32 cellular contexts compared by ENCODE assay signal in genomic region chr16:81284995-81285600, GRCh38. TPM values are rescaled to one million over a fixed set of nuclear protein-coding genes. Genes with fewer than 3 reads are reported as not detected.
"Had no signal": no experiment of that assay in that cellular context is flagged by ENCODE, and none has a peak within 500 bp of the region (broad histone marks: within the 10 kb centered on the region; RNA-seq: fewer than 3 reads in every experiment).

No MANE protein-coding gene starts in this region.

- H3K27me3 ChIP-seq: ascending aorta, breast epithelium, cardiac muscle cell, dorsolateral prefrontal cortex, heart left ventricle had no signal

- H3K27ac Mint-ChIP-seq: activated CD4-positive, alpha-beta memory T cell treated with anti-CD3 and anti-CD28 coated beads, Interleukin-2, amount 10 ng/mL, durations not matched to agents 7 days and 5 days; activated CD4-positive, alpha-beta T cell treated with anti-CD3 and anti-CD28 coated beads, Interleukin-2, amount 10 ng/mL, durations not matched to agents 7 days and 5 days; activated naive CD4-positive, alpha-beta T cell treated with anti-CD3 and anti-CD28 coated beads, Interleukin-2, amount 10 ng/mL, durations not matched to agents 7 days and 5 days; activated naive CD8-positive, alpha-beta T cell treated with anti-CD3 and anti-CD28 coated beads, Interleukin-2, amount 10 ng/mL, durations not matched to agents 7 days and 5 days; activated T-cell treated with anti-CD3 and anti-CD28 coated beads, Interleukin-2, amount 50 U/mL, for 24 hours; activated T-cell treated with anti-CD3 and anti-CD28 coated beads, Interleukin-2, amount 50 U/mL, for 72 hours; brain; dendritic cell treated with granulocyte-macrophage colony-stimulating factor and Interleukin-4, amounts not matched to agents 40 ng/mL and 50 ng/mL, for 4 days; endodermal cell; WTC11 had no signal

- H3K27me3 Mint-ChIP-seq: activated CD4-positive, alpha-beta T cell treated with anti-CD3 and anti-CD28 coated beads, Interleukin-2, amount 10 ng/mL, durations not matched to agents 7 days and 5 days; activated naive CD4-positive, alpha-beta T cell treated with anti-CD3 and anti-CD28 coated beads, Interleukin-2, amount 10 ng/mL, durations not matched to agents 7 days and 5 days; activated T-cell treated with anti-CD3 and anti-CD28 coated beads, Interleukin-2, amount 50 U/mL, for 24 hours; brain; dendritic cell treated with granulocyte-macrophage colony-stimulating factor and Interleukin-4, amounts not matched to agents 40 ng/mL and 50 ng/mL, for 4 days had no signal

- H3K4me3 ChIP-seq: ascending aorta, breast epithelium, cardiac muscle cell, coronary artery, dorsolateral prefrontal cortex, heart left ventricle had no signal

- H3K36me3 ChIP-seq: ascending aorta, breast epithelium, cardiac muscle cell, heart left ventricle had no signal

- ATAC-seq: activated naive CD4-positive, alpha-beta T cell treated with anti-CD3 and anti-CD28 coated beads, Interleukin-2, amount 50 U/mL, for 72 hours; activated T-cell treated with anti-CD3 and anti-CD28 coated beads, Interleukin-2, amount 50 U/mL, for 72 hours; esophagus mucosa; heart left ventricle; WTC11 had no signal

- DNase-seq: activated CD4-positive, alpha-beta memory T cell treated with anti-CD3 and anti-CD28 coated beads, Interleukin-2, amount 10 ng/mL, durations not matched to agents 7 days and 5 days; activated CD4-positive, alpha-beta T cell treated with anti-CD3 and anti-CD28 coated beads for 1 hour; activated CD4-positive, alpha-beta T cell treated with anti-CD3 and anti-CD28 coated beads for 4 hours; activated CD4-positive, alpha-beta T cell treated with anti-CD3 and anti-CD28 coated beads, Interleukin-2, amount 10 ng/mL, durations not matched to agents 7 days and 5 days; activated CD4-positive, alpha-beta T cell treated with anti-CD3 and anti-CD28 coated beads, Interleukin-2, amount 50 U/mL, for 4 hours; activated CD8-positive, alpha-beta memory T cell treated with anti-CD3 and anti-CD28 coated beads, Interleukin-2, amount 50 U/mL, for 48 hours; activated gamma-delta T cell; activated naive CD4-positive, alpha-beta T cell; activated naive CD4-positive, alpha-beta T cell treated with anti-CD3 and anti-CD28 coated beads, Interleukin-2, amount 10 ng/mL, durations not matched to agents 7 days and 5 days; activated naive CD8-positive, alpha-beta T cell treated with anti-CD3 and anti-CD28 coated beads, Interleukin-2, amount 10 ng/mL, durations not matched to agents 7 days and 5 days; activated T-cell treated with anti-CD3 and anti-CD28 coated beads for 4 hours; activated T-cell treated with anti-CD3 and anti-CD28 coated beads, Interleukin-2, amount 50 U/mL, for 24 hours; activated T-cell treated with anti-CD3 and anti-CD28 coated beads, Interleukin-2, amount 50 U/mL, for 72 hours; dorsolateral prefrontal cortex; effector memory CD4-positive, alpha-beta T cell; endodermal cell; foreskin fibroblast; glutamatergic neuron; heart left ventricle; T-helper 2 cell had no signal

- H3K9me3 ChIP-seq: ascending aorta, breast epithelium, heart left ventricle had no signal

- H3K9me3 Mint-ChIP-seq: activated CD4-positive, alpha-beta memory T cell treated with anti-CD3 and anti-CD28 coated beads, Interleukin-2, amount 10 ng/mL, durations not matched to agents 7 days and 5 days; activated CD4-positive, alpha-beta T cell treated with anti-CD3 and anti-CD28 coated beads, Interleukin-2, amount 10 ng/mL, durations not matched to agents 7 days and 5 days; activated naive CD4-positive, alpha-beta T cell treated with anti-CD3 and anti-CD28 coated beads, Interleukin-2, amount 10 ng/mL, durations not matched to agents 7 days and 5 days; activated naive CD4-positive, alpha-beta T cell treated with anti-CD3 and anti-CD28 coated beads, Interleukin-2, amount 50 U/mL, for 72 hours; activated naive CD8-positive, alpha-beta T cell treated with anti-CD3 and anti-CD28 coated beads, Interleukin-2, amount 10 ng/mL, durations not matched to agents 7 days and 5 days; activated T-cell treated with anti-CD3 and anti-CD28 coated beads, Interleukin-2, amount 50 U/mL, for 24 hours; activated T-cell treated with anti-CD3 and anti-CD28 coated beads, Interleukin-2, amount 50 U/mL, for 72 hours; central memory CD8-positive, alpha-beta T cell; dendritic cell treated with granulocyte-macrophage colony-stimulating factor and Interleukin-4, amounts not matched to agents 40 ng/mL and 50 ng/mL, for 4 days; endodermal cell; WTC11 had no signal

- FAIRE-seq: frontal cortex had no signal

- H3K36me3 Mint-ChIP-seq: activated naive CD4-positive, alpha-beta T cell treated with anti-CD3 and anti-CD28 coated beads, Interleukin-2, amount 10 ng/mL, durations not matched to agents 7 days and 5 days; activated naive CD4-positive, alpha-beta T cell treated with anti-CD3 and anti-CD28 coated beads, Interleukin-2, amount 50 U/mL, for 72 hours; activated naive CD8-positive, alpha-beta T cell treated with anti-CD3 and anti-CD28 coated beads, Interleukin-2, amount 10 ng/mL, durations not matched to agents 7 days and 5 days; brain; WTC11 had no signal

- H3K4me1 Mint-ChIP-seq: activated CD4-positive, alpha-beta memory T cell treated with anti-CD3 and anti-CD28 coated beads, Interleukin-2, amount 10 ng/mL, durations not matched to agents 7 days and 5 days; activated CD4-positive, alpha-beta T cell treated with anti-CD3 and anti-CD28 coated beads, Interleukin-2, amount 10 ng/mL, durations not matched to agents 7 days and 5 days; activated naive CD4-positive, alpha-beta T cell treated with anti-CD3 and anti-CD28 coated beads, Interleukin-2, amount 10 ng/mL, durations not matched to agents 7 days and 5 days; activated naive CD8-positive, alpha-beta T cell treated with anti-CD3 and anti-CD28 coated beads, Interleukin-2, amount 10 ng/mL, durations not matched to agents 7 days and 5 days; brain; central memory CD8-positive, alpha-beta T cell; endodermal cell; WTC11 had no signal

- H3K4me1 ChIP-seq: ascending aorta, breast epithelium, heart left ventricle had no signal

- H3K27ac ChIP-seq: ascending aorta, breast epithelium, cardiac muscle cell, coronary artery, dorsolateral prefrontal cortex, heart left ventricle, VCaP had no signal

- H3K4me3 Mint-ChIP-seq: activated CD4-positive, alpha-beta memory T cell treated with anti-CD3 and anti-CD28 coated beads, Interleukin-2, amount 10 ng/mL, durations not matched to agents 7 days and 5 days; activated CD4-positive, alpha-beta T cell treated with anti-CD3 and anti-CD28 coated beads, Interleukin-2, amount 10 ng/mL, durations not matched to agents 7 days and 5 days; activated naive CD4-positive, alpha-beta T cell treated with anti-CD3 and anti-CD28 coated beads, Interleukin-2, amount 10 ng/mL, durations not matched to agents 7 days and 5 days; activated naive CD8-positive, alpha-beta T cell treated with anti-CD3 and anti-CD28 coated beads, Interleukin-2, amount 10 ng/mL, durations not matched to agents 7 days and 5 days; activated T-cell treated with anti-CD3 and anti-CD28 coated beads, Interleukin-2, amount 50 U/mL, for 24 hours; activated T-cell treated with anti-CD3 and anti-CD28 coated beads, Interleukin-2, amount 50 U/mL, for 72 hours; brain; central memory CD8-positive, alpha-beta T cell; dendritic cell treated with granulocyte-macrophage colony-stimulating factor and Interleukin-4, amounts not matched to agents 40 ng/mL and 50 ng/mL, for 4 days; endodermal cell; WTC11 had no signal

RNA-seq across cellular contexts. Expression of gene BCO1, which starts 46.6 kb away (rescaled TPM):
- total RNA-seq: activated CD4-positive, alpha-beta memory T cell treated with anti-CD3 and anti-CD28 coated beads, Interleukin-2, amount 10 ng/mL, durations not matched to agents 7 days and 5 days; activated CD4-positive, alpha-beta T cell treated with anti-CD3 and anti-CD28 coated beads, Interleukin-2, amount 10 ng/mL, durations not matched to agents 7 days and 5 days; activated naive CD4-positive, alpha-beta T cell treated with anti-CD3 and anti-CD28 coated beads, Interleukin-2, amount 50 U/mL, for 72 hours; activated naive CD8-positive, alpha-beta T cell treated with anti-CD3 and anti-CD28 coated beads, Interleukin-2, amount 10 ng/mL, durations not matched to agents 7 days and 5 days; activated T-cell treated with anti-CD3 and anti-CD28 coated beads, Interleukin-2, amount 50 U/mL, for 72 hours; ascending aorta; cardiac muscle cell had no signal
- polyA plus RNA-seq: cardiac muscle cell, heart left ventricle had no signal
